ENCODE assay signal across 20 cellular contexts in genomic region chr5:156971848-156972525, GRCh38. TPM values are rescaled to one million over a fixed set of nuclear protein-coding genes. Genes with fewer than 3 reads are reported as not detected.
DNase-seq lines count a peak whose midpoint lies in the region; ATAC-seq, FAIRE-seq and TF ChIP-seq lines count a peak whose summit lies in the region.
"Had no signal": no experiment of that assay in that cellular context is flagged by ENCODE, and none has a peak within 500 bp of the region (broad histone marks: within the 10 kb centered on the region; RNA-seq: fewer than 3 reads in every experiment).

No MANE protein-coding gene starts in this region.

- TF ChIP-seq RAD21 in A549 (conservative IDR thresholded peaks at IDR 0.05 in 1 of 2, IDR thresholded peaks at IDR 0.05 in 1 of 2) = no peak

- POLR2A ChIA-PET in A549 (lab: Yijun Ruan, JAX) = no interaction called here

- H3K4me2 ChIP-seq in A549 = peak overlapping the region; percentile 45
- H3K4me2 ChIP-seq: BLaER1 had no signal

- ATAC-seq in A549 (peak; percentile 84 to 86), left ventricle myocardium superior (no peak)

- FAIRE-seq in A549 (lab: Jason Lieb, UNC) = no peak
- FAIRE-seq in RCC 7860 (lab: Jason Lieb, UNC) = no peak
- FAIRE-seq: G401.6, GM12891 had no signal

- H3K4me3 ChIP-seq in A549 = no peak overlapping the region
- H3K4me3 ChIP-seq: BLaER1, HAP-1, SJSA1 had no signal

- intact Hi-C loops in left ventricle myocardium superior (cut with micrococcal nuclease) (no loop called here), cardiac septum (cut with DNase I) (no loop called here)

- no peak for TF ChIP-seq EP300 in A549 (IDR thresholded peaks at IDR 0.05)

- no peak for TF ChIP-seq POLR2A in A549 (IDR thresholded peaks at IDR 0.05; ENCODE audit: low read length)

- H3K4me1 ChIP-seq in A549 = peaks cover 19% of the 10 kb centered on the region
- H3K4me1 ChIP-seq: BLaER1, HAP-1, SJSA1 had no signal

- DNase-seq in A549 (ENCODE audit: low read depth in 1 of 2, low spot score in 1 of 2) (peak in 1 of 2 experiments; percentile 43), Caki2 (ENCODE audit: low read depth) (peak; percentile 20), RCC 7860 (ENCODE audit: low spot score) (peak; percentile 22), kidney tubule cell (ENCODE audit: low spot score) (peak; percentile 47), left ventricle myocardium superior (no peak), DMS153 treated with DMSO at 0.1 percent for 48 hours (lab: John Stamatoyannopoulos, UW; ENCODE audit: unreplicated experiment) (no peak), cardiac septum (ENCODE audit: low spot score) (no peak)
- DNase-seq in central memory CD4-positive, alpha-beta T cell = no peak
- DNase-seq: DMS 273 treated with DMSO at 0.1 percent for 48 hours, IMR-90, Kasumi-1, NCI-H1930, NCI-H510A treated with DMSO at 0.1 percent for 48 hours, OCI-M1 had no signal

- H3K27ac ChIP-seq in A549 = peak overlapping the region; percentile 6 to 51; a peak in 3 of 6 replicates
- H3K27ac ChIP-seq: BLaER1, SJSA1 had no signal

- H3K9me3 ChIP-seq in A549 = no peaks in the 10 kb centered on the region
- H3K9me3 ChIP-seq: BLaER1, HAP-1, SJSA1 had no signal

- CTCF ChIA-PET in A549 (lab: Yijun Ruan, JAX) = interaction anchor here (1.3 kb wide), 1 partner anchor 19 kb away, joined by 3 read pairs; no protein-coding TSS in a partner anchor

- 59% methylated on average over 3 of the region's 3 CpGs for WGBS in A549 (ENCODE audit: missing lambda C conversion rate)

- no peak for TF ChIP-seq CTCF in A549 (IDR thresholded peaks at IDR 0.05)

- in situ Hi-C loops in Caki2 (cut with HindIII; ENCODE audit: low pct_unique_long_range_greater_than_20kb, low sequenced_read_pairs) = no loop called here

TF ChIP-seq in A549, 52 proteins besides CTCF, POLR2A, EP300 and RAD21:
- TF ChIP-seq POLR2AphosphoS2 (conservative IDR thresholded peaks at IDR 0.05; ENCODE audit: low read length) (no peak), HES2 (IDR thresholded peaks at IDR 0.05) (no peak), MYC (IDR thresholded peaks at IDR 0.05; ENCODE audit: borderline replicate concordance, low read length) (no peak), HOXB5 (CRISPR knock-in tag; IDR thresholded peaks at IDR 0.05) (no peak), CEBPB (IDR thresholded peaks at IDR 0.05) (no peak), RARB (CRISPR knock-in tag; IDR thresholded peaks at IDR 0.05) (no peak), NR3C1 (IDR thresholded peaks at IDR 0.05) (no peak), USF2 (IDR thresholded peaks at IDR 0.05) (no peak), MAZ (IDR thresholded peaks at IDR 0.05; ENCODE audit: borderline replicate concordance, low read depth, low read length) (no peak)

RNA-seq across cellular contexts. Expression of gene TIMD4, which starts 9.0 kb away (rescaled TPM):
- polyA plus RNA-seq in A549 (2011; rRNA removed) = 4.6 and 5.7 TPM in 2 replicates
- 1.4 TPM in 2 replicates for polyA plus RNA-seq in A549 (2012; cell fraction: cytosol; rRNA removed)
- polyA plus RNA-seq in A549 (2012; cell fraction: nucleus; rRNA removed) = 3.0 and 3.2 TPM in 2 replicates
- 2.1 to 2.3 TPM (median 2.3 TPM) in 3 replicates for polyA plus RNA-seq in A549 (2017; fragmentation: RNase III; extraction: RNeasy Plus Mini Kit Qiagen cat#74134 plus additional on column Dnase treatment)
- polyA minus RNA-seq in A549 (2011; rRNA and poly(A)+ RNA removed) = 8.0 and 11.0 TPM in 2 replicates
- total RNA-seq in Caki2 (2014; rRNA removed; shearing (Covaris generic); ENCODE audit: low replicate concordance) = 0.87 and 3.5 TPM in 2 replicates
- not detected for total RNA-seq in left ventricle myocardium superior
- not detected for total RNA-seq in cardiac septum
- total RNA-seq: HT-29, IMR-90, SJSA1 had no signal
- polyA plus RNA-seq: IMR-90 had no signal

Comparison
In these comparisons a context has a peak if more than half of its experiments do, and no peak if none do; other contexts are left out.
1. DNase-seq: peak in Caki2 (single experiment), RCC 7860 (single experiment) and kidney tubule cell (single experiment); none in central memory CD4-positive, alpha-beta T cell (single experiment), left ventricle myocardium superior (single experiment), DMS153 treated with DMSO at 0.1 percent for 48 hours (single experiment) and cardiac septum (single experiment).